In the genomic region with DNA sequence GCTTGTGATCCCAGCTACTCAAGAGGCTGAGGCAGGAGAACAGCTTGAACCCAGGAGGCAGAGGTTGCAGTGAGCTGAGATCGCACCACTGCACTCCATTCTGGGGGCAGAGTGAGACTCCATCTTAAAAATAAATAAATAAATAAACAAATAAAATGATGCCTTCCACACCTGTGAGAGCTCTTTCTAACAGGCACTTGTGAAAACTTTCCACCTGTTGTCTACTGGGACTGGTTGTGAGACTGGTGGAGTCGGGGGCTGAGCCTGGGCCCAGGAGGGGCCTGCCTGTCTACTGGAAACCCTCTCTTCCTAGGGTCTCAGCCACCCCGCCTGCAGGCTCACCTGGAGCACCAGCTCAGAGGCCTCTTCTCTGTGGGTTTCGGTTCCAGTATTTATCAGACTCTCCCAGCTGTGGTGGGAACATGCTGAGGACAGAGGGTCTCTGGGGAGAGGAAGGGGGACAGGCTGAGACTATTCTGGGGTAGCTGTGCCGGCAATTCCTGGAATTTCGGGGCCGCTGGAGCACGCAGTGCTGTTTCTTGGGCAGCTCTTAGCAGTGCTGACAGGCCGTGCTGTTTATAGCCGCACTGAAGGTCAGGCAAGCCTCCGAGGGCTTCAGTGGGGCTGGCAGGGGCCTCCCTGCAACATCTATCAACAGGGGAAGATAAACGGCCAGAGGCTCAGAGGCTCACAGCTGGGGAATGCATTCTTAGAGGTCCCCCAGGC, we compare ENCODE assay signal across 11 cellular contexts. TPM values are rescaled to one million over a fixed set of nuclear protein-coding genes. Genes with fewer than 3 reads are reported as not detected.
DNase-seq lines count a peak whose midpoint lies in the region; TF ChIP-seq lines count a peak whose summit lies in the region.
"Had no signal": no experiment of that assay in that cellular context is flagged by ENCODE, and none has a peak within 500 bp of the region (broad histone marks: within the 10 kb centered on the region; RNA-seq: fewer than 3 reads in every experiment).

No MANE protein-coding gene starts in this region.

- H3K27ac ChIP-seq in Karpas-422 (ENCODE audit: low read length) = peak overlapping the region; percentile 89
- H3K27ac ChIP-seq in dorsolateral prefrontal cortex = peak overlapping the region in 58 of 59 donors; percentile 57 to 100 (median 96)
- no peak overlapping the region for H3K27ac ChIP-seq in liver (ENCODE audit: low read depth in 1 of 2, low read length in 2 of 2)
- H3K27ac ChIP-seq in substantia nigra (ENCODE audit: low read depth, low read length, poor library complexity, severe bottlenecking) = peak overlapping the region; percentile 97
- peak overlapping the region in 1 of 2 donors; percentile 26 for H3K27ac ChIP-seq in breast epithelium

- peak; percentile 44 for DNase-seq in Karpas-422
- no peak for DNase-seq in dorsolateral prefrontal cortex
- no peak for DNase-seq in substantia nigra (lab: John Stamatoyannopoulos, UW)
- no peak for DNase-seq in GM20000 (ENCODE audit: low spot score)
- no peak for DNase-seq in NCI-H1048 (lab: John Stamatoyannopoulos, UW)
- DNase-seq in breast epithelium (ENCODE audit: low spot score in 2 of 2) = no peak
- DNase-seq in 8988T = no peak
- DNase-seq: activated T-cell treated with anti-CD3 and anti-CD28 coated beads, Interleukin-2, amount 50 U/mL, for 48 hours; CD4-positive, CD25-positive, alpha-beta regulatory T cell; NCI-H2107 had no signal

- H3K9ac ChIP-seq in Karpas-422 (ENCODE audit: low read length) = peak overlapping the region; percentile 69
- no peak overlapping the region for H3K9ac ChIP-seq in liver (ENCODE audit: low read depth in 1 of 2, low read length in 2 of 2)

- no peak overlapping the region for H2AFZ ChIP-seq in Karpas-422 (ENCODE audit: low read length)

- TF ChIP-seq RAD21 in liver (IDR thresholded peaks at IDR 0.05) = no peak

- WGBS in liver = 73% methylated on average over 12 of the region's 12 CpGs

- H3K9me3 ChIP-seq in Karpas-422 (ENCODE audit: low read length) (no peaks in the 10 kb centered on the region), liver (ENCODE audit: control insufficient read depth in 4 of 4, low read length in 3 of 4) (no peaks in the 10 kb centered on the region), breast epithelium (no peaks in the 10 kb centered on the region)

- H3K4me2 ChIP-seq in Karpas-422 (ENCODE audit: low read depth, low read length, poor library complexity, severe bottlenecking) = peak overlapping the region; percentile 76

- peaks cover 98% of the 10 kb centered on the region for H3K4me1 ChIP-seq in Karpas-422 (ENCODE audit: low read length)
- no peaks in the 10 kb centered on the region for H3K4me1 ChIP-seq in liver (ENCODE audit: control insufficient read depth in 4 of 4, insufficient read depth in 4 of 4, low read length in 3 of 4)
- H3K4me1 ChIP-seq in breast epithelium = no peaks in the 10 kb centered on the region

- H3K27me3 ChIP-seq in Karpas-422 (ENCODE audit: low read length) = no peaks in the 10 kb centered on the region
- no peaks in the 10 kb centered on the region for H3K27me3 ChIP-seq in dorsolateral prefrontal cortex
- no peaks in the 10 kb centered on the region for H3K27me3 ChIP-seq in liver (ENCODE audit: control insufficient read depth in 4 of 4, insufficient read depth in 4 of 4, low read length in 3 of 4)
- H3K27me3 ChIP-seq in breast epithelium = no peaks in the 10 kb centered on the region

- no peaks in the 10 kb centered on the region; the same call in 1 of the 2 replicates for H3K79me2 ChIP-seq in Karpas-422 (ENCODE audit: low read length)

- no peak for TF ChIP-seq POLR2A in breast epithelium (IDR thresholded peaks at IDR 0.05)

- no peaks in the 10 kb centered on the region for H4K20me1 ChIP-seq in Karpas-422 (ENCODE audit: insufficient read depth, low read depth, low read length)

- intact Hi-C loops in dorsolateral prefrontal cortex (cut with DNase I) (no loop called here), breast epithelium (cut with DNase I; ENCODE audit: low total_unique reads) (loop anchor here (5.0 kb wide), 1 partner anchor 1420 kb away; no protein-coding TSS in a partner anchor)

- TF ChIP-seq CTCF in dorsolateral prefrontal cortex (IDR thresholded peaks at IDR 0.05 in 54 of 56, conservative IDR thresholded peaks at IDR 0.05 in 2 of 56; ENCODE audit: low read depth in 1 of 56, partially characterized antibody in 56 of 56) = no peak
- TF ChIP-seq CTCF in liver (IDR thresholded peaks at IDR 0.05; ENCODE audit: low read depth, low read length, missing input control) = no peak
- TF ChIP-seq CTCF in GM20000 (IDR thresholded peaks at IDR 0.05; ENCODE audit: extremely low read depth, missing control alignments) = no peak
- TF ChIP-seq CTCF in breast epithelium (IDR thresholded peaks at IDR 0.05) = no peak

- H3K4me3 ChIP-seq in Karpas-422 (ENCODE audit: low read length) (peak overlapping the region; percentile 52; the same call in 1 of the 2 replicates), dorsolateral prefrontal cortex (peak overlapping the region in 10 of 59 donors; percentile 1 to 68 (median 12)), liver (ENCODE audit: low read depth in 1 of 3, low read length in 3 of 3) (no peak overlapping the region), breast epithelium (no peak overlapping the region)

- no peaks in the 10 kb centered on the region for H3K9me2 ChIP-seq in Karpas-422 (replicated peaks; ENCODE audit: insufficient read depth, low read length)

- H3K36me3 ChIP-seq in Karpas-422 (ENCODE audit: insufficient read depth, low read length) (no peaks in the 10 kb centered on the region), liver (ENCODE audit: control insufficient read depth in 4 of 4, insufficient read depth in 3 of 4, low read depth in 1 of 4, low read length in 3 of 4) (no peaks in the 10 kb centered on the region), breast epithelium (no peaks in the 10 kb centered on the region)

TF ChIP-seq in liver, 16 proteins besides CTCF, POLR2A, EP300 and RAD21:
- TF ChIP-seq TAF1 (conservative IDR thresholded peaks at IDR 0.05) = no peak
- peak; percentile 43 for TF ChIP-seq NR2F2 (IDR thresholded peaks at IDR 0.05)
- no peak for TF ChIP-seq JUND (IDR thresholded peaks at IDR 0.05)
- no peak for TF ChIP-seq YY1 (IDR thresholded peaks at IDR 0.05)

RNA-seq across cellular contexts. Expression of a gene that starts 3.8 kb away (rescaled TPM):
- 8.3 and 15.5 TPM in 2 replicates for total RNA-seq in Karpas-422 (2014; rRNA removed; shearing (Covaris generic); ENCODE audit: low replicate concordance)
- total RNA-seq in dorsolateral prefrontal cortex (10 to 100 TPM in 105 of 120 experiments, 1 to 10 TPM in 15; 3.8 to 94.4 (median 22.6) TPM), liver (under 1 TPM; 0.09 to 0.42 TPM), breast epithelium (1 to 10 TPM in 2 of 3 donors, under 1 TPM in 1; 0.98 to 2.9 (median 1.3) TPM)
- under 1 TPM in 1 of 2 donors, not detected in 1; 0.15 TPM for polyA plus RNA-seq in liver
- total RNA-seq: CD4-positive, CD25-positive, alpha-beta regulatory T cell had no signal
- polyA plus RNA-seq: CD4-positive, CD25-positive, alpha-beta regulatory T cell had no signal

RNA-seq across cellular contexts. Expression of a gene that starts 17.8 kb away (rescaled TPM):
- total RNA-seq in Karpas-422 (2014; rRNA removed; shearing (Covaris generic); ENCODE audit: low replicate concordance) = not detected in 2 replicates
- total RNA-seq in dorsolateral prefrontal cortex (1 to 10 TPM in 93 of 120 experiments, under 1 TPM in 23, not detected in 4; 0.35 to 4.5 (median 1.6) TPM), liver (not detected), breast epithelium (not detected)
- not detected for polyA plus RNA-seq in liver
- total RNA-seq: CD4-positive, CD25-positive, alpha-beta regulatory T cell had no signal
- polyA plus RNA-seq: CD4-positive, CD25-positive, alpha-beta regulatory T cell had no signal

Comparison
In these comparisons a context has a peak if more than half of its experiments do, and no peak if none do; other contexts are left out.
1. H3K27ac ChIP-seq: peak in Karpas-422 (single experiment), dorsolateral prefrontal cortex (58 of 59) and substantia nigra (single experiment); none in liver (0 of 2).